Comparison of ENCODE assay signal across 29 cellular contexts in the genomic region with DNA sequence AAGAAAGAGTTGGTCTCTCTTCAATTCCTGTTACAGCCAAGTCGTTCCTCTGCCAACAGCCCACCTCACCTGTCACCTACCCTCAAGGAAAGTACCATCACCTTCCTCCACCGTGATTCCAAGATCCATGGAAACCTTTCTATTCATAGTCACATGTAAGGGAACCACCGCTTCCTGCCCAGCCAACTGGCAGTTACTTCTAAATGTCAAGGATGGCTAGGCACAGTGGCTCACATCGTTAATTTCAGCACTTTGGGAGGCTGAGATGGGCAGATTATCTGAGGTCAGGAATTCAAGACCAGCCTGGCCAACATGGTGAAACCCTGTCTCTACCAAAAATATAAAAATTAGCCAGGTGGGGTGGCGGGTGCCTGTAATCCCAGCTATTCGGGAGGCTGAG.
A peak's percentile ranks its signal among the peaks of the same experiment; 100 is the strongest.
DNase-seq lines count a peak whose midpoint lies in the region; ATAC-seq lines count a peak whose summit lies in the region.
"Had no signal": no experiment of that assay in that cellular context is flagged by ENCODE, and none has a peak within 500 bp of the region (broad histone marks: within the 10 kb centered on the region; RNA-seq: fewer than 3 reads in every experiment).

No MANE protein-coding gene starts in this region.

- no peak overlapping the region for H2BK12ac ChIP-seq in mesenchymal stem cell (ENCODE audit: low read length in 2 of 2)

- no peak overlapping the region for H3K27ac ChIP-seq in mesenchymal stem cell (ENCODE audit: low read length, poor library complexity, severe bottlenecking)
- H3K27ac ChIP-seq: body of pancreas, heart left ventricle, WERI-Rb-1 had no signal

- peaks cover 22% of the 10 kb centered on the region for H3K4me1 ChIP-seq in mesenchymal stem cell (ENCODE audit: control insufficient read depth, insufficient read depth, low read depth, low read length)
- H3K4me1 ChIP-seq: BE2C had no signal

- no peak overlapping the region for H4K91ac ChIP-seq in mesenchymal stem cell (ENCODE audit: low read length)

- H3K9me3 ChIP-seq in mesenchymal stem cell (ENCODE audit: control insufficient read depth, low read length) = no peaks in the 10 kb centered on the region
- H3K9me3 ChIP-seq: BE2C, body of pancreas, heart left ventricle, MG63 had no signal

- H3K27ac Mint-ChIP-seq in stimulated activated naive CD8-positive, alpha-beta T cell treated with anti-CD3 and anti-CD28 coated beads, Interleukin-15, Interleukin-2, amounts not matched to agents 100 ng/mL and 50 ng/mL, for 24 hours = peak overlapping the region; percentile 46
- H3K27ac Mint-ChIP-seq in activated naive CD8-positive, alpha-beta T cell = peak overlapping the region; percentile 69
- H3K27ac Mint-ChIP-seq: activated T-helper 2 cell treated with anti-CD3 and anti-CD28 coated beads, Interferon-gamma antibody, Interleukin-2, Interleukin-4, amounts not matched to agents 10 μg/mL and 5 μg/mL and 100 μg/mL, durations not matched to agents 14 hours and 24 hours and 36 hours had no signal

- peaks cover 11% of the 10 kb centered on the region for H3K79me1 ChIP-seq in mesenchymal stem cell (replicated peaks; ENCODE audit: low read length, poor library complexity, severe bottlenecking)

- WGBS in mesenchymal stem cell = 95% methylated on average over 4 of the region's 6 CpGs

- peaks cover 76% of the 10 kb centered on the region for H3K4me1 Mint-ChIP-seq in stimulated activated naive CD8-positive, alpha-beta T cell treated with anti-CD3 and anti-CD28 coated beads, Interleukin-15, Interleukin-2, amounts not matched to agents 100 ng/mL and 50 ng/mL, for 24 hours (ENCODE audit: low read depth)
- peaks cover 87% of the 10 kb centered on the region for H3K4me1 Mint-ChIP-seq in activated naive CD8-positive, alpha-beta T cell (ENCODE audit: low read depth)

- H2AFZ ChIP-seq in mesenchymal stem cell (ENCODE audit: low read depth, low read length) = no peak overlapping the region

- H2BK5ac ChIP-seq in mesenchymal stem cell (ENCODE audit: low read depth, low read length, poor library complexity, severe bottlenecking) = no peak overlapping the region

- DNase-seq in stimulated activated naive CD8-positive, alpha-beta T cell treated with anti-CD3 and anti-CD28 coated beads, Interleukin-15, Interleukin-2, amounts not matched to agents 100 U/mL and 50 U/mL, for 24 hours = no peak
- DNase-seq in mesenchymal stem cell (no peak), AG20443 (ENCODE audit: low spot score) (no peak)
- no peak for DNase-seq in effector CD4-positive, alpha-beta T cell
- DNase-seq: BE2C; body of pancreas; Calu3; DMS79 treated with DMSO at 0.1 percent for 48 hours; effector memory CD4-positive, alpha-beta T cell; erythroblast; H7; heart left ventricle; KBM-7; MG63; NCI-H1417; NCI-H2029 treated with DMSO at 0.1 percent for 48 hours; NCI-H2227 treated with DMSO at 0.1 percent for 48 hours; NCI-H526 treated with DMSO at 0.1 percent for 48 hours; SHP77 treated with DMSO at 0.1 percent for 48 hours; stimulated activated CD4-positive, alpha-beta T cell treated with anti-CD3 and anti-CD28 coated beads, Interleukin-15, amount 100 ng/mL, for 24 hours; stimulated activated naive CD8-positive, alpha-beta T cell treated with anti-CD3 and anti-CD28 coated beads, Interleukin-15, amount 100 ng/mL, for 72 hours; T1000; WERI-Rb-1 had no signal

- no peak overlapping the region for H4K8ac ChIP-seq in mesenchymal stem cell (ENCODE audit: low read length)

- no peaks in the 10 kb centered on the region for H3K27me3 Mint-ChIP-seq in stimulated activated naive CD8-positive, alpha-beta T cell treated with anti-CD3 and anti-CD28 coated beads, Interleukin-15, Interleukin-2, amounts not matched to agents 100 ng/mL and 50 ng/mL, for 24 hours
- H3K27me3 Mint-ChIP-seq in activated naive CD8-positive, alpha-beta T cell = no peaks in the 10 kb centered on the region
- H3K27me3 Mint-ChIP-seq: stimulated activated naive CD8-positive, alpha-beta T cell treated with anti-CD3 and anti-CD28 coated beads, Interleukin-15, amount 100 ng/mL, for 72 hours had no signal

- H3K9ac ChIP-seq in mesenchymal stem cell (ENCODE audit: low read length) = no peak overlapping the region

- no peak overlapping the region for H2BK15ac ChIP-seq in mesenchymal stem cell (ENCODE audit: low read depth, poor library complexity, severe bottlenecking)

- peaks cover 7% of the 10 kb centered on the region for H3K36me3 Mint-ChIP-seq in stimulated activated naive CD8-positive, alpha-beta T cell treated with anti-CD3 and anti-CD28 coated beads, Interleukin-15, Interleukin-2, amounts not matched to agents 100 ng/mL and 50 ng/mL, for 24 hours (ENCODE audit: low read depth)
- peaks cover 4% of the 10 kb centered on the region for H3K36me3 Mint-ChIP-seq in activated naive CD8-positive, alpha-beta T cell

- no peaks in the 10 kb centered on the region for H3K27me3 ChIP-seq in mesenchymal stem cell (ENCODE audit: control insufficient read depth in 1 of 2, insufficient read depth in 1 of 2, low read length in 2 of 2)
- H3K27me3 ChIP-seq: BE2C, body of pancreas, heart left ventricle, MG63 had no signal

- no peak overlapping the region for H3K18ac ChIP-seq in mesenchymal stem cell (ENCODE audit: low read depth in 1 of 2, low read length in 2 of 2)

- H2BK120ac ChIP-seq in mesenchymal stem cell (ENCODE audit: low read depth, low read length) = no peak overlapping the region

- H3K4me2 ChIP-seq in mesenchymal stem cell (ENCODE audit: low read length, poor library complexity, severe bottlenecking) = no peak overlapping the region

- no peaks in the 10 kb centered on the region for H3K36me3 ChIP-seq in mesenchymal stem cell (ENCODE audit: control insufficient read depth in 1 of 2, insufficient read depth in 2 of 2, low read depth in 1 of 2, low read length in 2 of 2)
- H3K36me3 ChIP-seq: BE2C, heart left ventricle, MG63, WERI-Rb-1 had no signal

- H3K23ac ChIP-seq in mesenchymal stem cell (ENCODE audit: low read length in 2 of 2) = no peak overlapping the region

- no peak overlapping the region for H3K4ac ChIP-seq in mesenchymal stem cell (ENCODE audit: low read depth in 1 of 2, low read length in 2 of 2)

- no peak overlapping the region for H3K14ac ChIP-seq in mesenchymal stem cell (ENCODE audit: low read length in 2 of 2)

- H3K4me3 Mint-ChIP-seq in stimulated activated naive CD8-positive, alpha-beta T cell treated with anti-CD3 and anti-CD28 coated beads, Interleukin-15, Interleukin-2, amounts not matched to agents 100 ng/mL and 50 ng/mL, for 24 hours = no peak overlapping the region
- H3K4me3 Mint-ChIP-seq in activated naive CD8-positive, alpha-beta T cell = no peak overlapping the region
- H3K4me3 Mint-ChIP-seq: stimulated activated naive CD8-positive, alpha-beta T cell treated with anti-CD3 and anti-CD28 coated beads, Interleukin-15, amount 100 ng/mL, for 72 hours had no signal

- H2AK5ac ChIP-seq in mesenchymal stem cell (ENCODE audit: low read length, severe bottlenecking) = peak overlapping the region; percentile 66

- H3K4me3 ChIP-seq in mesenchymal stem cell (ENCODE audit: insufficient read depth in 1 of 2, low read depth in 1 of 2, low read length in 2 of 2) = no peak overlapping the region
- H3K4me3 ChIP-seq: body of pancreas, heart left ventricle, MG63 had no signal

- no peak for ATAC-seq in stimulated activated naive CD8-positive, alpha-beta T cell treated with anti-CD3 and anti-CD28 coated beads, Interleukin-15, Interleukin-2, amounts not matched to agents 100 U/mL and 50 U/mL, for 24 hours
- ATAC-seq in HG03571 (IDR thresholded peaks at IDR 0.05; ENCODE audit: unreplicated experiment) = no peak
- ATAC-seq in HG02970 (IDR thresholded peaks at IDR 0.05; ENCODE audit: low FRiP score, unreplicated experiment) = no peak
- ATAC-seq: body of pancreas; heart left ventricle; Panc1; stimulated activated naive CD8-positive, alpha-beta T cell treated with anti-CD3 and anti-CD28 coated beads, Interleukin-15, amount 100 ng/mL, for 72 hours had no signal

- no peaks in the 10 kb centered on the region for H3K9me3 Mint-ChIP-seq in stimulated activated naive CD8-positive, alpha-beta T cell treated with anti-CD3 and anti-CD28 coated beads, Interleukin-15, Interleukin-2, amounts not matched to agents 100 ng/mL and 50 ng/mL, for 24 hours
- H3K9me3 Mint-ChIP-seq in activated naive CD8-positive, alpha-beta T cell (ENCODE audit: low read depth) = peaks cover 4% of the 10 kb centered on the region
- H3K9me3 Mint-ChIP-seq: activated T-helper 2 cell treated with anti-CD3 and anti-CD28 coated beads, Interferon-gamma antibody, Interleukin-2, Interleukin-4, amounts not matched to agents 10 μg/mL and 5 μg/mL and 100 μg/mL, durations not matched to agents 14 hours and 24 hours and 36 hours; stimulated activated naive CD8-positive, alpha-beta T cell treated with anti-CD3 and anti-CD28 coated beads, Interleukin-15, amount 100 ng/mL, for 72 hours had no signal
